Comparison of ENCODE assay signal across 15 cellular contexts in genomic region chr3:94303266-94303665, GRCh38.
"Had no signal": no experiment of that assay in that cellular context is flagged by ENCODE, and none has a peak within 500 bp of the region (broad histone marks: within the 10 kb centered on the region; RNA-seq: fewer than 3 reads in every experiment).

No MANE protein-coding gene starts in this region.

- DNase-seq: colonic mucosa; dermis blood vessel endothelial cell; erythroblast; foreskin melanocyte; islet precursor cell; mesenchymal stem cell; naive thymus-derived CD8-positive, alpha-beta T cell; stimulated activated CD4-positive, alpha-beta T cell treated with anti-CD3 and anti-CD28 coated beads, Interleukin-2, amount 100 ng/mL, for 48 hours; stimulated activated naive CD4-positive, alpha-beta T cell treated with Interleukin-2 at 50 U/mL for 16 hours; uterus had no signal

- H3K4me1 ChIP-seq: colonic mucosa, uterus had no signal

- H3K27me3 ChIP-seq: colonic mucosa, neutrophil, uterus had no signal

- H3K4me3 ChIP-seq: colonic mucosa, left ventricle myocardium inferior, lung, smooth muscle cell, uterus had no signal

- H3K4me2 ChIP-seq: smooth muscle cell had no signal

- H3K36me3 ChIP-seq: colonic mucosa, left ventricle myocardium inferior, neutrophil, uterus had no signal

- H3K4me1 Mint-ChIP-seq: naive thymus-derived CD8-positive, alpha-beta T cell had no signal

- H3K27ac ChIP-seq: colonic mucosa, left ventricle myocardium inferior, neutrophil, uterus had no signal

- H3K36me3 Mint-ChIP-seq: naive thymus-derived CD8-positive, alpha-beta T cell; type B pancreatic cell had no signal

- H3K4me3 Mint-ChIP-seq: naive thymus-derived CD8-positive, alpha-beta T cell; type B pancreatic cell had no signal

- ATAC-seq: naive thymus-derived CD8-positive, alpha-beta T cell had no signal

- H3K9me3 ChIP-seq: colonic mucosa, left ventricle myocardium inferior, neutrophil, uterus had no signal

- H3K27ac Mint-ChIP-seq: naive thymus-derived CD8-positive, alpha-beta T cell; type B pancreatic cell had no signal
